ENCODE assay signal across 8 cellular contexts in genomic region chr16:84186685-84187437, GRCh38. TPM values are rescaled to one million over a fixed set of nuclear protein-coding genes. Genes with fewer than 3 reads are reported as not detected.
DNase-seq lines count a peak whose midpoint lies in the region; ATAC-seq and TF ChIP-seq lines count a peak whose summit lies in the region.

Gene TAF1C (minus strand): TSS chr16:84187057. CDS start chr16:84184988, 2,069 bp downstream.

- H3K4me1 ChIP-seq in heart left ventricle (peaks cover 0 to 45% (median 16%) of the 10 kb centered on the region in 12 donors), upper lobe of left lung (peaks cover 15 to 40% (median 30%) of the 10 kb centered on the region in 4 donors)

- H3K27me3 Mint-ChIP-seq in T-cell = no peaks in the 10 kb centered on the region

- no peaks in the 10 kb centered on the region for H3K9me3 Mint-ChIP-seq in T-cell

- H3K36me3 Mint-ChIP-seq in T-cell = peaks cover 13% of the 10 kb centered on the region

- H3K27me3 ChIP-seq in heart left ventricle (no peaks in the 10 kb centered on the region), upper lobe of left lung (no peaks in the 10 kb centered on the region)

- H3K4me1 Mint-ChIP-seq in T-cell = peaks cover 25 to 30% (median 28%) of the 10 kb centered on the region in 3 donors

- intact Hi-C loops in heart left ventricle (cut with DNase I) (loop anchor here in 8 of 10 donors (1.0 to 10.0 kb wide), 13 partner anchors 40 to 362 kb away; partner anchors contain the start of genes DNAAF1 (in 3 of the 8), HSDL1 (in 3 of the 8), MBTPS1 (in 3 of the 8) and OSGIN1 (in 1 of the 8)), posterior cingulate gyrus (cut with DNase I) (loop anchor here (1.0 to 10.0 kb wide), 4 partner anchors 45 to 220 kb away; partner anchors contain the start of gene NECAB2)

- ATAC-seq in HG02763 (IDR thresholded peaks at IDR 0.05; ENCODE audit: unreplicated experiment) = peak; percentile 92
- peak; percentile 95 to 98 (median 96) for ATAC-seq in T-cell (replicated peaks in 1 of 4)
- peak; percentile 82 to 95 (median 94) for ATAC-seq in heart left ventricle
- ATAC-seq in upper lobe of left lung (ENCODE audit: low FRiP score in 2 of 2) = peak; percentile 94 to 98

- DNase-seq in NCI-H1417 treated with DMSO at 0.1 percent for 48 hours (lab: John Stamatoyannopoulos, UW) (peak; percentile 15), T-cell (peak; percentile 74 to 91 (median 84)), heart left ventricle (peak; percentile 90 to 95 (median 92)), posterior cingulate gyrus (peak; percentile 79 to 98 (median 89)), upper lobe of left lung (peak; percentile 95 to 98)

- TF ChIP-seq CTCF in GM12874 (IDR thresholded peaks at IDR 0.05; ENCODE audit: insufficient read depth, low read depth, low read length) (peak; percentile 93), heart left ventricle (IDR thresholded peaks at IDR 0.05) (peak in 11 of 12 donors; percentile 92 to 99 (median 98)), upper lobe of left lung (IDR thresholded peaks at IDR 0.05) (peak; percentile 91 to 98 (median 96))

- WGBS in adipose tissue, 3 donors = 2 to 3% (median 2%) methylated on average over 50 to 55 of the region's 55 CpGs
- WGBS in heart left ventricle, 4 donors = 2 to 3% (median 2%) methylated on average over 41 to 55 of the region's 55 CpGs
- 2 to 3% methylated on average over 35 to 49 of the region's 55 CpGs for WGBS in upper lobe of left lung, 2 donors

- H3K4me3 ChIP-seq in heart left ventricle (peak within 1 kb of the TSS; percentile 62 to 100 (median 87)), upper lobe of left lung (peak within 1 kb of the TSS; percentile 75 to 96 (median 90))

- H3K4me3 Mint-ChIP-seq in T-cell = peak within 1 kb of the TSS; percentile 92 to 96 (median 93)

- H3K27ac ChIP-seq in adipose tissue (ENCODE audit: low read depth, low read length) (no peak within 1 kb of the TSS), heart left ventricle (peak within 1 kb of the TSS; percentile 56 to 90 (median 82)), upper lobe of left lung (peak within 1 kb of the TSS; percentile 70 to 89 (median 86))

- TF ChIP-seq EP300 in upper lobe of left lung (IDR thresholded peaks at IDR 0.05) = peak in 1 of 4 donors; percentile 35

- TF ChIP-seq POLR2A in heart left ventricle (IDR thresholded peaks at IDR 0.05) (peak in 1 of 2 donors; percentile 46), upper lobe of left lung (IDR thresholded peaks at IDR 0.05) (peak in 2 of 4 donors; percentile 26 to 72)

- H3K9me3 ChIP-seq in heart left ventricle = no peaks in the 10 kb centered on the region
- no peaks in the 10 kb centered on the region for H3K9me3 ChIP-seq in upper lobe of left lung

- POLR2A ChIA-PET in T-cell (lab: Charles Lee) = interaction anchor here (0.7 to 1.2 kb wide), 2 partner anchors 70 to 260 kb away, joined by 3 to 7 read pairs; partner anchors contain the start of gene MBTPS1 (in 1 of the 2)

- H3K27ac Mint-ChIP-seq in T-cell = peak within 1 kb of the TSS; percentile 89 to 93

- peaks cover 0 to 29% (median 18%) of the 10 kb centered on the region in 9 donors for H3K36me3 ChIP-seq in heart left ventricle
- H3K36me3 ChIP-seq in upper lobe of left lung = peaks cover 10 to 28% (median 21%) of the 10 kb centered on the region in 4 donors

- CTCF ChIA-PET in T-cell (lab: Charles Lee) = interaction anchor here (0.5 to 1.9 kb wide), 19 partner anchors 12 to 1557 kb away, joined by 3 to 67 read pairs (median 4); partner anchors contain the start of genes HSBP1 (in 1 of the 2), HSDL1 (in 1 of the 2) and MBTPS1 (in 1 of the 2)

RNA-seq across cellular contexts. Expression of gene TAF1C, which starts in this region (rescaled TPM):
- total RNA-seq in T-cell (10 to 100 TPM; 81.9 to 97.6 (median 92.8) TPM), heart left ventricle (10 to 100 TPM; 16.3 to 24.3 (median 21.8) TPM), upper lobe of left lung (100 to 1,000 TPM in 2 of 6 donors, 10 to 100 TPM in 4; 23.2 to 227 (median 65.0) TPM)
- polyA plus RNA-seq in adipose tissue (10 to 100 TPM; 31.2 to 63.9 (median 44.7) TPM), heart left ventricle (10 to 100 TPM; 22.6 to 34.4 TPM)

Comparison
In these comparisons a context has a peak if more than half of its experiments do, and no peak if none do; other contexts are left out.
1. DNase-seq: peak in every context shown above with its lines; median percentile 96 in upper lobe of left lung; 92 in heart left ventricle; 89 in posterior cingulate gyrus; 84 in T-cell; 15 in NCI-H1417 treated with DMSO at 0.1 percent for 48 hours.